ENCODE assay signal across 15 cellular contexts in the genomic region with DNA sequence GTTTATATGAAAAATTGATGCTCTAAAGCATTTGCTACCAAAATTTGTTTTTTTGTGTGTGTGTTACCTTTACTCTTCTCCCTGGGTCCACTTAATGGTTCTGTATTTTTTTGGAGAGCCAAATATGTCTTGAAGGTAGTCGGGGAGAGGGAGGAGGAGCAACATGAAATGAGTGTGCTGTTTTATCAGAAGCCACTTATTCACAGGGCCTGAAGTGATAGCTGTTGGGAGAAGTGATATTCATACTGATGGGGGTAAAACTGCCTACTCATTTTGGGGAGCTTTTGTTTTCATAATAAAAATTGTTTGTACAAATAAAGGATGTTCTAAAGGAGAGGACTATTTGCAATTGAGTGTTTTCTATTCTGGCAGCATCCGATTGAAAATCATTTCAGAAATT. TPM values are rescaled to one million over a fixed set of nuclear protein-coding genes. Genes with fewer than 3 reads are reported as not detected.
DNase-seq lines count a peak whose midpoint lies in the region; ATAC-seq and TF ChIP-seq lines count a peak whose summit lies in the region.
"Had no signal": no experiment of that assay in that cellular context is flagged by ENCODE, and none has a peak within 500 bp of the region (broad histone marks: within the 10 kb centered on the region; RNA-seq: fewer than 3 reads in every experiment).

No MANE protein-coding gene starts in this region.

- H3K79me2 ChIP-seq in SK-N-SH (ENCODE audit: insufficient read depth) (0 out of 2 replicates have a peak, but pooled peaks cover 5% of the 10 kb centered on the region), H9 (ENCODE audit: insufficient read depth, low read length) (no peaks in the 10 kb centered on the region)

- H3K23ac ChIP-seq in H9 (ENCODE audit: insufficient read length, low read depth, low read length), result no peak overlapping the region

- no peaks in the 10 kb centered on the region for H3K79me1 ChIP-seq in H9 (ENCODE audit: insufficient read depth, low read depth, low read length, poor library complexity, severe bottlenecking)

- peak overlapping the region; percentile 55; the same call in 1 of the 2 replicates for H3K9ac ChIP-seq in SK-N-SH
- no peak overlapping the region for H3K9ac ChIP-seq in H9 (ENCODE audit: extremely low read depth, insufficient read length, low read length)

- no peak overlapping the region for H4K8ac ChIP-seq in H9 (replicated peaks; ENCODE audit: insufficient read length, low read depth, low read length)

- H3K9me3 ChIP-seq in SK-N-SH (peaks cover 6% of the 10 kb centered on the region; the same call in 1 of the 2 replicates), H9 (ENCODE audit: control insufficient read depth, low read depth, low read length) (no peaks in the 10 kb centered on the region), right cardiac atrium (ENCODE audit: control insufficient read depth, low read length) (no peaks in the 10 kb centered on the region)

- H3K4me2 ChIP-seq in SK-N-SH (peak overlapping the region; percentile 11), H9 (ENCODE audit: insufficient read depth, insufficient read length, low read length) (no peak overlapping the region)

- no peak overlapping the region for H2BK120ac ChIP-seq in H9 (ENCODE audit: low read depth, low read length, poor library complexity, severe bottlenecking)

- in situ Hi-C loops in brain microvascular endothelial cell (cut with HindIII; ENCODE audit: low pct_ligation_motif_present, low sequenced_read_pairs), result no loop called here

- DNase-seq in NCI-H2227 treated with DMSO at 0.1 percent for 48 hours (lab: John Stamatoyannopoulos, UW), result peak; percentile 48
- DNase-seq in NCI-H2227 (lab: John Stamatoyannopoulos, UW; ENCODE audit: unreplicated experiment), result no peak
- no peak for DNase-seq in SK-N-SH
- peak; percentile 7 for DNase-seq in brain microvascular endothelial cell
- no peak for DNase-seq in stimulated activated effector memory CD8-positive, alpha-beta T cell treated with anti-CD3 and anti-CD28 coated beads, Interleukin-12 subunit alpha, Interleukin-12 subunit beta, amount 100 ng/mL, for 72 hours (ENCODE audit: low spot score in 2 of 2)
- DNase-seq in H9, result no peak
- no peak for DNase-seq in activated T-cell treated with anti-CD3 and anti-CD28 coated beads, Interleukin-2, amount 50 U/mL, for 72 hours
- no peak for DNase-seq in right cardiac atrium
- DNase-seq: Calu3; CD4-positive, alpha-beta memory T cell; DMS53; NCI-H187; NCI-H82 had no signal

- no peak overlapping the region for H3T11ph ChIP-seq in H9 (ENCODE audit: low read length)

- H2BK5ac ChIP-seq in H9 (ENCODE audit: insufficient read length, low read length), result no peak overlapping the region

- H3K4me3 ChIP-seq in SK-N-SH (ENCODE audit: low read depth in 2 of 2, low read length in 1 of 2) (no peak overlapping the region), brain microvascular endothelial cell (ENCODE audit: low read depth, low read length) (no peak overlapping the region), right cardiac atrium (ENCODE audit: low read length) (no peak overlapping the region)

- 54% methylated on average over 2 of the region's 2 CpGs for WGBS in SK-N-SH (ENCODE audit: low lambda C conversion rate)
- no CpG with 5 or more reads among the region's 2 CpGs for WGBS in H9 (ENCODE audit: extremely low coverage, insufficient read length, low lambda C conversion rate)
- WGBS in right cardiac atrium, result 44% methylated on average over 2 of the region's 2 CpGs

- no peak overlapping the region for H2BK12ac ChIP-seq in H9 (ENCODE audit: insufficient read length, low read depth, low read length)

- H3K27ac Mint-ChIP-seq in stimulated activated effector memory CD8-positive, alpha-beta T cell treated with anti-CD3 and anti-CD28 coated beads, Interleukin-12 subunit alpha, Interleukin-12 subunit beta, amount 100 ng/mL, for 72 hours, result no peak overlapping the region
- no peak overlapping the region for H3K27ac Mint-ChIP-seq in H9
- H3K27ac Mint-ChIP-seq in activated T-cell treated with anti-CD3 and anti-CD28 coated beads, Interleukin-2, amount 50 U/mL, for 72 hours, result no peak overlapping the region

- TF ChIP-seq CTCF in SK-N-SH (IDR thresholded peaks at IDR 0.05), result no peak
- no peak for TF ChIP-seq CTCF in brain microvascular endothelial cell (IDR thresholded peaks at IDR 0.05; ENCODE audit: low read depth, low read length, missing control alignments)
- TF ChIP-seq CTCF in H9 (conservative IDR thresholded peaks at IDR 0.05), result no peak

- H3K36me3 ChIP-seq in SK-N-SH (replicated peaks in 1 of 2; ENCODE audit: control insufficient read depth in 1 of 2, insufficient read depth in 2 of 2, low read length in 1 of 2) (no peaks in the 10 kb centered on the region), brain microvascular endothelial cell (replicated peaks) (no peaks in the 10 kb centered on the region)

- POLR2A ChIA-PET in SK-N-SH (lab: Yijun Ruan, JAX), result no interaction called here

- no peaks in the 10 kb centered on the region for H3K27me3 Mint-ChIP-seq in H9 (ENCODE audit: low read depth)
- no peaks in the 10 kb centered on the region for H3K27me3 Mint-ChIP-seq in activated T-cell treated with anti-CD3 and anti-CD28 coated beads, Interleukin-2, amount 50 U/mL, for 72 hours (ENCODE audit: low read depth)
- H3K27me3 Mint-ChIP-seq: CD4-positive, alpha-beta memory T cell had no signal

- no peak overlapping the region for H2AK5ac ChIP-seq in H9 (ENCODE audit: insufficient read length, low read length)

- H3K9me2 ChIP-seq in SK-N-SH, result no peaks in the 10 kb centered on the region

- H2BK20ac ChIP-seq in H9 (ENCODE audit: low read depth, low read length, poor library complexity, severe bottlenecking), result no peak overlapping the region

- CTCF ChIA-PET in SK-N-SH (lab: Yijun Ruan, JAX), result interaction anchor here (0.9 to 1.2 kb wide), 2 partner anchors 36 to 395 kb away, joined by 3 to 4 read pairs; no protein-coding TSS in a partner anchor

- peaks cover 13% of the 10 kb centered on the region for H3K9me3 Mint-ChIP-seq in stimulated activated effector memory CD8-positive, alpha-beta T cell treated with anti-CD3 and anti-CD28 coated beads, Interleukin-12 subunit alpha, Interleukin-12 subunit beta, amount 100 ng/mL, for 72 hours
- H3K9me3 Mint-ChIP-seq in H9, result peaks cover 13 to 17% of the 10 kb centered on the region in 2 experiments
- H3K9me3 Mint-ChIP-seq in activated T-cell treated with anti-CD3 and anti-CD28 coated beads, Interleukin-2, amount 50 U/mL, for 72 hours, result peaks cover 6 to 11% of the 10 kb centered on the region in 2 donors

- no peaks in the 10 kb centered on the region for H3K23me2 ChIP-seq in H9 (ENCODE audit: insufficient read length, low read depth, low read length, poor library complexity, severe bottlenecking)

- H3F3A ChIP-seq in SK-N-SH (replicated peaks; ENCODE audit: insufficient read depth), result peaks cover 45% of the 10 kb centered on the region

- no peak overlapping the region for H3K14ac ChIP-seq in H9 (ENCODE audit: insufficient read depth, low read length)

- TF ChIP-seq EP300 in SK-N-SH (IDR thresholded peaks at IDR 0.05; ENCODE audit: borderline replicate concordance in 1 of 2, low read depth in 1 of 2, low read length in 1 of 2), result no peak

- H3K36me3 Mint-ChIP-seq in stimulated activated effector memory CD8-positive, alpha-beta T cell treated with anti-CD3 and anti-CD28 coated beads, Interleukin-12 subunit alpha, Interleukin-12 subunit beta, amount 100 ng/mL, for 72 hours, result no peaks in the 10 kb centered on the region
- peaks cover 9 to 19% (median 15%) of the 10 kb centered on the region in 3 experiments for H3K36me3 Mint-ChIP-seq in H9 (ENCODE audit: insufficient read depth in 1 of 3, low read depth in 3 of 3)
- H3K36me3 Mint-ChIP-seq in activated T-cell treated with anti-CD3 and anti-CD28 coated beads, Interleukin-2, amount 50 U/mL, for 72 hours (ENCODE audit: insufficient read depth in 2 of 2), result peaks cover 14 to 18% of the 10 kb centered on the region in 2 donors

- H3K27me3 ChIP-seq in SK-N-SH (ENCODE audit: insufficient read depth), result no peaks in the 10 kb centered on the region
- H3K27me3 ChIP-seq in brain microvascular endothelial cell (replicated peaks), result no peaks in the 10 kb centered on the region
- no peaks in the 10 kb centered on the region for H3K27me3 ChIP-seq in H9 (ENCODE audit: insufficient read depth, low read length)
- no peaks in the 10 kb centered on the region for H3K27me3 ChIP-seq in right cardiac atrium (ENCODE audit: control insufficient read depth, insufficient read depth)

- no peak overlapping the region for H3K56ac ChIP-seq in H9 (ENCODE audit: insufficient read length, low read depth, low read length)

- no peak overlapping the region for H2BK15ac ChIP-seq in H9 (ENCODE audit: low read depth, low read length)

- H4K91ac ChIP-seq in H9 (ENCODE audit: insufficient read length, low read depth, low read length), result no peak overlapping the region

- ATAC-seq in stimulated activated effector memory CD8-positive, alpha-beta T cell treated with anti-CD3 and anti-CD28 coated beads, Interleukin-12 subunit alpha, Interleukin-12 subunit beta, amount 100 ng/mL, for 72 hours, result peak; percentile 36
- no peak for ATAC-seq in activated T-cell treated with anti-CD3 and anti-CD28 coated beads, Interleukin-2, amount 50 U/mL, for 72 hours (replicated peaks in 1 of 2)
- no peak for ATAC-seq in right cardiac atrium

- H2AFZ ChIP-seq in SK-N-SH (ENCODE audit: low read depth) (no peak overlapping the region), H9 (ENCODE audit: low read length) (no peak overlapping the region)

- intact Hi-C loops in right cardiac atrium (cut with DNase I), result no loop called here

- no peak overlapping the region for H3K4me3 Mint-ChIP-seq in stimulated activated effector memory CD8-positive, alpha-beta T cell treated with anti-CD3 and anti-CD28 coated beads, Interleukin-12 subunit alpha, Interleukin-12 subunit beta, amount 100 ng/mL, for 72 hours
- H3K4me3 Mint-ChIP-seq in H9, result no peak overlapping the region
- no peak overlapping the region for H3K4me3 Mint-ChIP-seq in activated T-cell treated with anti-CD3 and anti-CD28 coated beads, Interleukin-2, amount 50 U/mL, for 72 hours
- H3K4me3 Mint-ChIP-seq: CD4-positive, alpha-beta memory T cell had no signal

- no peaks in the 10 kb centered on the region for H4K20me1 ChIP-seq in SK-N-SH (ENCODE audit: insufficient read depth)
- no peaks in the 10 kb centered on the region for H4K20me1 ChIP-seq in H9 (ENCODE audit: control insufficient read depth, insufficient read depth, insufficient read length)

- no peak for TF ChIP-seq RAD21 in SK-N-SH (IDR thresholded peaks at IDR 0.05; ENCODE audit: low read length)

- no peak overlapping the region for H4K5ac ChIP-seq in H9 (ENCODE audit: insufficient read length, low read depth, low read length)

- H3K4ac ChIP-seq in H9 (ENCODE audit: low read depth, low read length), result no peak overlapping the region

- H3K4me1 Mint-ChIP-seq in stimulated activated effector memory CD8-positive, alpha-beta T cell treated with anti-CD3 and anti-CD28 coated beads, Interleukin-12 subunit alpha, Interleukin-12 subunit beta, amount 100 ng/mL, for 72 hours, result peaks cover 37% of the 10 kb centered on the region
- H3K4me1 Mint-ChIP-seq in H9, result peaks cover 25 to 32% of the 10 kb centered on the region in 2 experiments
- peaks cover 40% of the 10 kb centered on the region for H3K4me1 Mint-ChIP-seq in activated T-cell treated with anti-CD3 and anti-CD28 coated beads, Interleukin-2, amount 50 U/mL, for 72 hours (ENCODE audit: low read depth)

- H3K4me1 ChIP-seq in SK-N-SH (ENCODE audit: control insufficient read depth in 1 of 2, insufficient read depth in 2 of 2, low read depth in 1 of 2, low read length in 1 of 2), result peaks cover 13 to 20% of the 10 kb centered on the region in 2 experiments
- H3K4me1 ChIP-seq in H9 (ENCODE audit: insufficient read depth, low read length), result no peaks in the 10 kb centered on the region; the same call in 1 of the 2 replicates
- peaks cover 3% of the 10 kb centered on the region for H3K4me1 ChIP-seq in right cardiac atrium (ENCODE audit: control insufficient read depth, insufficient read depth, low read length)

- H3K18ac ChIP-seq in H9 (ENCODE audit: insufficient read length, low read depth, low read length), result no peak overlapping the region

- H3K27ac ChIP-seq in SK-N-SH (ENCODE audit: low read depth in 2 of 2, low read length in 1 of 2) (peak overlapping the region; percentile 60 to 81; a peak in 3 of 4 replicates), brain microvascular endothelial cell (no peak overlapping the region), H9 (ENCODE audit: insufficient read length, low read depth, low read length) (no peak overlapping the region), right cardiac atrium (ENCODE audit: low read length) (no peak overlapping the region)
- H3K27ac ChIP-seq: 22Rv1, HL-60 had no signal

RNA-seq across cellular contexts. Expression of a gene that starts 29.2 kb away (rescaled TPM):
- polyA plus RNA-seq in SK-N-SH (2012; rRNA removed) (13.6 and 16.7 TPM in 2 replicates), right cardiac atrium (32.3 TPM)
- 14.4 and 17.0 TPM in 2 replicates for polyA plus RNA-seq in SK-N-SH (2012; cell fraction: cytosol; rRNA removed)
- polyA plus RNA-seq in SK-N-SH (2012; cell fraction: nucleus; rRNA removed), result 7.7 and 9.2 TPM in 2 replicates
- total RNA-seq in H9 (2021) (7.6 and 8.1 TPM in 2 replicates), right cardiac atrium (10 to 100 TPM; 29.1 to 45.7 (median 38.3) TPM)
- 1 to 10 TPM; 8.6 to 9.1 TPM for total RNA-seq in activated T-cell treated with anti-CD3 and anti-CD28 coated beads, Interleukin-2, amount 50 U/mL, for 72 hours

Comparison
In these comparisons a context has a peak if more than half of its experiments do, and no peak if none do; other contexts are left out.
1. DNase-seq: peak in NCI-H2227 treated with DMSO at 0.1 percent for 48 hours (single experiment) and brain microvascular endothelial cell (single experiment); none in NCI-H2227 (single experiment), SK-N-SH (single experiment), stimulated activated effector memory CD8-positive, alpha-beta T cell treated with anti-CD3 and anti-CD28 coated beads, Interleukin-12 subunit alpha, Interleukin-12 subunit beta, amount 100 ng/mL, for 72 hours (0 of 2), H9 (single experiment), activated T-cell treated with anti-CD3 and anti-CD28 coated beads, Interleukin-2, amount 50 U/mL, for 72 hours (0 of 2) and right cardiac atrium (0 of 3).
2. H3K27ac ChIP-seq: peak in SK-N-SH (2 of 2); none in brain microvascular endothelial cell (single experiment), H9 (single experiment) and right cardiac atrium (single experiment).